In genomic region chr17:17322516-17323510, GRCh38 we compare ENCODE assay signal across 18 cellular contexts.
"Had no signal": no experiment of that assay in that cellular context is flagged by ENCODE, and none has a peak within 500 bp of the region (broad histone marks: within the 10 kb centered on the region; RNA-seq: fewer than 3 reads in every experiment).

No MANE protein-coding gene starts in this region.

- H3K27me3 ChIP-seq: breast epithelium, gastrocnemius medialis, heart left ventricle, neutrophil, tibial artery had no signal

- H3K9me3 ChIP-seq: breast epithelium, gastrocnemius medialis, heart left ventricle, neutrophil, tibial artery had no signal

- H3K27me3 Mint-ChIP-seq: activated CD4-positive, alpha-beta T cell treated with anti-CD3 and anti-CD28 coated beads, Interleukin-2, amount 10 ng/mL, durations not matched to agents 24 days and 14 days; activated naive CD8-positive, alpha-beta T cell treated with anti-CD3 and anti-CD28 coated beads, Interleukin-2, amount 10 ng/mL, durations not matched to agents 7 days and 5 days; memory B cell; naive thymus-derived CD8-positive, alpha-beta T cell had no signal

- DNase-seq: activated CD4-positive, alpha-beta T cell treated with anti-CD3 and anti-CD28 coated beads, Interleukin-2, amount 10 ng/mL, durations not matched to agents 24 days and 14 days; activated CD4-positive, CD25-positive, alpha-beta regulatory T cell; activated CD8-positive, alpha-beta memory T cell treated with anti-CD3 and anti-CD28 coated beads, Interleukin-2, amount 50 U/mL, for 4 hours; activated CD8-positive, alpha-beta T cell treated with anti-CD3 and anti-CD28 coated beads, Interleukin-2, amount 10 ng/mL, durations not matched to agents 7 days and 5 days; activated gamma-delta T cell treated with Interleukin-2 at 50 U/mL for 16 hours; activated naive CD8-positive, alpha-beta T cell treated with anti-CD3 and anti-CD28 coated beads, Interleukin-2, amount 10 ng/mL, durations not matched to agents 7 days and 5 days; activated T-cell treated with anti-CD3 and anti-CD28 coated beads, Interleukin-2, amount 50 U/mL, for 48 hours; anterior cingulate cortex; gastrocnemius medialis; left colon; naive thymus-derived CD8-positive, alpha-beta T cell; SW 1271 had no signal

- H3K4me2 ChIP-seq: smooth muscle cell had no signal

- H3K4me1 ChIP-seq: breast epithelium, gastrocnemius medialis, heart left ventricle, tibial artery had no signal

- H3K4me3 Mint-ChIP-seq: activated CD4-positive, alpha-beta T cell treated with anti-CD3 and anti-CD28 coated beads, Interleukin-2, amount 10 ng/mL, durations not matched to agents 24 days and 14 days; activated CD8-positive, alpha-beta T cell treated with anti-CD3 and anti-CD28 coated beads, Interleukin-2, amount 10 ng/mL, durations not matched to agents 7 days and 5 days; activated naive CD8-positive, alpha-beta T cell treated with anti-CD3 and anti-CD28 coated beads, Interleukin-2, amount 10 ng/mL, durations not matched to agents 7 days and 5 days; memory B cell; naive thymus-derived CD8-positive, alpha-beta T cell had no signal

- H3K36me3 Mint-ChIP-seq: activated naive CD8-positive, alpha-beta T cell treated with anti-CD3 and anti-CD28 coated beads, Interleukin-2, amount 10 ng/mL, durations not matched to agents 7 days and 5 days; memory B cell had no signal

- H3K9me3 Mint-ChIP-seq: activated CD4-positive, alpha-beta T cell treated with anti-CD3 and anti-CD28 coated beads, Interleukin-2, amount 10 ng/mL, durations not matched to agents 24 days and 14 days; activated naive CD8-positive, alpha-beta T cell treated with anti-CD3 and anti-CD28 coated beads, Interleukin-2, amount 10 ng/mL, durations not matched to agents 7 days and 5 days; memory B cell; naive thymus-derived CD8-positive, alpha-beta T cell had no signal

- ATAC-seq: activated CD8-positive, alpha-beta T cell treated with anti-CD3 and anti-CD28 coated beads, Interleukin-2, amount 10 ng/mL, durations not matched to agents 7 days and 5 days; gastrocnemius medialis; left colon; naive thymus-derived CD8-positive, alpha-beta T cell had no signal

- H3K4me3 ChIP-seq: breast epithelium, gastrocnemius medialis, heart left ventricle, smooth muscle cell, tibial artery had no signal

- H3K27ac ChIP-seq: breast epithelium, gastrocnemius medialis, heart left ventricle, neutrophil, tibial artery had no signal

- H3K36me3 ChIP-seq: breast epithelium, gastrocnemius medialis, neutrophil, tibial artery had no signal

- H3K27ac Mint-ChIP-seq: activated CD4-positive, alpha-beta T cell treated with anti-CD3 and anti-CD28 coated beads, Interleukin-2, amount 10 ng/mL, durations not matched to agents 24 days and 14 days; activated CD8-positive, alpha-beta T cell treated with anti-CD3 and anti-CD28 coated beads, Interleukin-2, amount 10 ng/mL, durations not matched to agents 7 days and 5 days; activated naive CD8-positive, alpha-beta T cell treated with anti-CD3 and anti-CD28 coated beads, Interleukin-2, amount 10 ng/mL, durations not matched to agents 7 days and 5 days; memory B cell had no signal

- H3K4me1 Mint-ChIP-seq: activated CD4-positive, alpha-beta T cell treated with anti-CD3 and anti-CD28 coated beads, Interleukin-2, amount 10 ng/mL, durations not matched to agents 24 days and 14 days; activated naive CD8-positive, alpha-beta T cell treated with anti-CD3 and anti-CD28 coated beads, Interleukin-2, amount 10 ng/mL, durations not matched to agents 7 days and 5 days; memory B cell; naive thymus-derived CD8-positive, alpha-beta T cell had no signal
